Comparison of ENCODE assay signal across 1 cellular context in the genomic region with DNA sequence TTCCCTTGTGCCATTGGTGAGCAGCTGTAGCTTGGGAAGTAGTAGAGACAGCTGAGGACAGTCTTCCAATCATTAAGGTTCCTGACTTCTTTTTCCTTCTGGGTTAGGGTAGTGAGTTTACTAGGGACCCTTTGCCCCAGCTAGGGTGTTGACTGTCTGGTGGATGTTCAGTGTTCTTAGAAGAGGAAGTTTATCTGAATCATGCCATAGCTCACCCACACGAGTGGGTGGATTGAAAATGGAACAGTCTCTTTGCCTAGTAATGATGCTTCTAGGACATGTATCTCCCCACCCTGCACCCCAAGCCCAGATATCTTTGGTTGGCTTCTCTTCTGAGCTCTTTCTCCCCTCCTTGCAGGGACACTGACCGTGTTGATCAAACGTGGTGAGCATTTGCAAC.
TF ChIP-seq lines count a peak whose summit lies in the region.

No MANE protein-coding gene starts in this region.

TF ChIP-seq in GM23338, 12 proteins besides CTCF, POLR2A, EP300 and RAD21 (continued from another document):
- TF ChIP-seq, protein P1, sequence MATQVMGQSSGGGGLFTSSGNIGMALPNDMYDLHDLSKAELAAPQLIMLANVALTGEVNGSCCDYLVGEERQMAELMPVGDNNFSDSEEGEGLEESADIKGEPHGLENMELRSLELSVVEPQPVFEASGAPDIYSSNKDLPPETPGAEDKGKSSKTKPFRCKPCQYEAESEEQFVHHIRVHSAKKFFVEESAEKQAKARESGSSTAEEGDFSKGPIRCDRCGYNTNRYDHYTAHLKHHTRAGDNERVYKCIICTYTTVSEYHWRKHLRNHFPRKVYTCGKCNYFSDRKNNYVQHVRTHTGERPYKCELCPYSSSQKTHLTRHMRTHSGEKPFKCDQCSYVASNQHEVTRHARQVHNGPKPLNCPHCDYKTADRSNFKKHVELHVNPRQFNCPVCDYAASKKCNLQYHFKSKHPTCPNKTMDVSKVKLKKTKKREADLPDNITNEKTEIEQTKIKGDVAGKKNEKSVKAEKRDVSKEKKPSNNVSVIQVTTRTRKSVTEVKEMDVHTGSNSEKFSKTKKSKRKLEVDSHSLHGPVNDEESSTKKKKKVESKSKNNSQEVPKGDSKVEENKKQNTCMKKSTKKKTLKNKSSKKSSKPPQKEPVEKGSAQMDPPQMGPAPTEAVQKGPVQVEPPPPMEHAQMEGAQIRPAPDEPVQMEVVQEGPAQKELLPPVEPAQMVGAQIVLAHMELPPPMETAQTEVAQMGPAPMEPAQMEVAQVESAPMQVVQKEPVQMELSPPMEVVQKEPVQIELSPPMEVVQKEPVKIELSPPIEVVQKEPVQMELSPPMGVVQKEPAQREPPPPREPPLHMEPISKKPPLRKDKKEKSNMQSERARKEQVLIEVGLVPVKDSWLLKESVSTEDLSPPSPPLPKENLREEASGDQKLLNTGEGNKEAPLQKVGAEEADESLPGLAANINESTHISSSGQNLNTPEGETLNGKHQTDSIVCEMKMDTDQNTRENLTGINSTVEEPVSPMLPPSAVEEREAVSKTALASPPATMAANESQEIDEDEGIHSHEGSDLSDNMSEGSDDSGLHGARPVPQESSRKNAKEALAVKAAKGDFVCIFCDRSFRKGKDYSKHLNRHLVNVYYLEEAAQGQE (IDR thresholded peaks at IDR 0.05; ENCODE audit: unreplicated experiment): no peak
- TF ChIP-seq EZH2phosphoT487 (IDR thresholded peaks at IDR 0.05; ENCODE audit: unreplicated experiment): no peak
- no peak for TF ChIP-seq EZH2 (IDR thresholded peaks at IDR 0.05; ENCODE audit: low read depth, unreplicated experiment)
- no peak for TF ChIP-seq POLR2AphosphoS5 (IDR thresholded peaks at IDR 0.05; ENCODE audit: low read depth)
- TF ChIP-seq ZNF114 (CRISPR knock-in tag; IDR thresholded peaks at IDR 0.05): no peak
- TF ChIP-seq CREB1 (CRISPR knock-in tag; IDR thresholded peaks at IDR 0.05; ENCODE audit: low read depth): no peak
- TF ChIP-seq, protein P2, sequence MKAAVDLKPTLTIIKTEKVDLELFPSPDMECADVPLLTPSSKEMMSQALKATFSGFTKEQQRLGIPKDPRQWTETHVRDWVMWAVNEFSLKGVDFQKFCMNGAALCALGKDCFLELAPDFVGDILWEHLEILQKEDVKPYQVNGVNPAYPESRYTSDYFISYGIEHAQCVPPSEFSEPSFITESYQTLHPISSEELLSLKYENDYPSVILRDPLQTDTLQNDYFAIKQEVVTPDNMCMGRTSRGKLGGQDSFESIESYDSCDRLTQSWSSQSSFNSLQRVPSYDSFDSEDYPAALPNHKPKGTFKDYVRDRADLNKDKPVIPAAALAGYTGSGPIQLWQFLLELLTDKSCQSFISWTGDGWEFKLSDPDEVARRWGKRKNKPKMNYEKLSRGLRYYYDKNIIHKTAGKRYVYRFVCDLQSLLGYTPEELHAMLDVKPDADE (IDR thresholded peaks at IDR 0.05): no peak
- TF ChIP-seq ZNF331 (CRISPR knock-in tag; IDR thresholded peaks at IDR 0.05; ENCODE audit: low read depth): no peak
- TF ChIP-seq NANOG (IDR thresholded peaks at IDR 0.05; ENCODE audit: borderline replicate concordance): no peak
- no peak for TF ChIP-seq JUNB (IDR thresholded peaks at IDR 0.05; ENCODE audit: unreplicated experiment)
- TF ChIP-seq, protein P3, sequence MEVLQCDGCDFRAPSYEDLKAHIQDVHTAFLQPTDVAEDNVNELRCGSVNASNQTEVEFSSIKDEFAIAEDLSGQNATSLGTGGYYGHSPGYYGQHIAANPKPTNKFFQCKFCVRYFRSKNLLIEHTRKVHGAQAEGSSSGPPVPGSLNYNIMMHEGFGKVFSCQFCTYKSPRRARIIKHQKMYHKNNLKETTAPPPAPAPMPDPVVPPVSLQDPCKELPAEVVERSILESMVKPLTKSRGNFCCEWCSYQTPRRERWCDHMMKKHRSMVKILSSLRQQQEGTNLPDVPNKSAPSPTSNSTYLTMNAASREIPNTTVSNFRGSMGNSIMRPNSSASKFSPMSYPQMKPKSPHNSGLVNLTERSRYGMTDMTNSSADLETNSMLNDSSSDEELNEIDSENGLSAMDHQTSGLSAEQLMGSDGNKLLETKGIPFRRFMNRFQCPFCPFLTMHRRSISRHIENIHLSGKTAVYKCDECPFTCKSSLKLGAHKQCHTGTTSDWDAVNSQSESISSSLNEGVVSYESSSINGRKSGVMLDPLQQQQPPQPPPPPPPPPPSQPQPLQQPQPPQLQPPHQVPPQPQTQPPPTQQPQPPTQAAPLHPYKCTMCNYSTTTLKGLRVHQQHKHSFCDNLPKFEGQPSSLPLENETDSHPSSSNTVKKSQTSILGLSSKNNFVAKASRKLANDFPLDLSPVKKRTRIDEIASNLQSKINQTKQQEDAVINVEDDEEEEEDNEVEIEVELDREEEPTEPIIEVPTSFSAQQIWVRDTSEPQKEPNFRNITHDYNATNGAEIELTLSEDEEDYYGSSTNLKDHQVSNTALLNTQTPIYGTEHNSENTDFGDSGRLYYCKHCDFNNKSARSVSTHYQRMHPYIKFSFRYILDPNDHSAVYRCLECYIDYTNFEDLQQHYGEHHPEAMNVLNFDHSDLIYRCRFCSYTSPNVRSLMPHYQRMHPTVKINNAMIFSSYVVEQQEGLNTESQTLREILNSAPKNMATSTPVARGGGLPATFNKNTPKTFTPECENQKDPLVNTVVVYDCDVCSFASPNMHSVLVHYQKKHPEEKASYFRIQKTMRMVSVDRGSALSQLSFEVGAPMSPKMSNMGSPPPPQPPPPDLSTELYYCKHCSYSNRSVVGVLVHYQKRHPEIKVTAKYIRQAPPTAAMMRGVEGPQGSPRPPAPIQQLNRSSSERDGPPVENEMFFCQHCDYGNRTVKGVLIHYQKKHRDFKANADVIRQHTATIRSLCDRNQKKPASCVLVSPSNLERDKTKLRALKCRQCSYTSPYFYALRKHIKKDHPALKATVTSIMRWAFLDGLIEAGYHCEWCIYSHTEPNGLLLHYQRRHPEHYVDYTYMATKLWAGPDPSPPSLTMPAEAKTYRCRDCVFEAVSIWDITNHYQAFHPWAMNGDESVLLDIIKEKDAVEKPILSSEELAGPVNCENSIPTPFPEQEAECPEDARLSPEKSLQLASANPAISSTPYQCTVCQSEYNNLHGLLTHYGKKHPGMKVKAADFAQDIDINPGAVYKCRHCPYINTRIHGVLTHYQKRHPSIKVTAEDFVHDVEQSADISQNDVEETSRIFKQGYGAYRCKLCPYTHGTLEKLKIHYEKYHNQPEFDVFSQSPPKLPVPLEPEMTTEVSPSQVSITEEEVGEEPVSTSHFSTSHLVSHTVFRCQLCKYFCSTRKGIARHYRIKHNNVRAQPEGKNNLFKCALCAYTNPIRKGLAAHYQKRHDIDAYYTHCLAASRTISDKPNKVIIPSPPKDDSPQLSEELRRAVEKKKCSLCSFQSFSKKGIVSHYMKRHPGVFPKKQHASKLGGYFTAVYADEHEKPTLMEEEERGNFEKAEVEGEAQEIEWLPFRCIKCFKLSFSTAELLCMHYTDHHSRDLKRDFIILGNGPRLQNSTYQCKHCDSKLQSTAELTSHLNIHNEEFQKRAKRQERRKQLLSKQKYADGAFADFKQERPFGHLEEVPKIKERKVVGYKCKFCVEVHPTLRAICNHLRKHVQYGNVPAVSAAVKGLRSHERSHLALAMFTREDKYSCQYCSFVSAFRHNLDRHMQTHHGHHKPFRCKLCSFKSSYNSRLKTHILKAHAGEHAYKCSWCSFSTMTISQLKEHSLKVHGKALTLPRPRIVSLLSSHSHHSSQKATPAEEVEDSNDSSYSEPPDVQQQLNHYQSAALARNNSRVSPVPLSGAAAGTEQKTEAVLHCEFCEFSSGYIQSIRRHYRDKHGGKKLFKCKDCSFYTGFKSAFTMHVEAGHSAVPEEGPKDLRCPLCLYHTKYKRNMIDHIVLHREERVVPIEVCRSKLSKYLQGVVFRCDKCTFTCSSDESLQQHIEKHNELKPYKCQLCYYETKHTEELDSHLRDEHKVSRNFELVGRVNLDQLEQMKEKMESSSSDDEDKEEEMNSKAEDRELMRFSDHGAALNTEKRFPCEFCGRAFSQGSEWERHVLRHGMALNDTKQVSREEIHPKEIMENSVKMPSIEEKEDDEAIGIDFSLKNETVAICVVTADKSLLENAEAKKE (CRISPR knock-in tag; IDR thresholded peaks at IDR 0.05): no peak
